Comparison of ENCODE assay signal across 6 cellular contexts in the genomic region with DNA sequence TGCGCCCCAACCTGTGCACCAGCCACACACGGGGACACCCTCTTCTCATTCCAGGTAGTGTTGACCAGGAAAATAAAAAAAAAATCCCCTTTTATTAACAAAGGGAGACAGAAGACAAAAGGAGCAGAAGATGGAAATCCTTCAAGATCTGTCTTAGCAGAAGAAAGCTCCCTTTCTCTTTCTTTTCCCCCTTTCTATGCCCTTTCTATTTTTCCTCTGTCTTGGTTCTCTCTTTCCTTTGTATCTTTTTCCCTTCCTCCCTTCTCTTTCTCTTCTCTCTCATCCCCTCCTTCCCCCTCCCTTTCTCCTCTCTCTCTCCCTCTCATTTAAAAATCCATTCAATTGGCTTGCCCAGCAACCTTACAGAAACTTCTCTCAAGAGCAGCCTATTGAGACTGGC.
"Had no signal": no experiment of that assay in that cellular context is flagged by ENCODE, and none has a peak within 500 bp of the region (broad histone marks: within the 10 kb centered on the region; RNA-seq: fewer than 3 reads in every experiment).

No MANE protein-coding gene starts in this region.

- H3K4me3 ChIP-seq: K562 had no signal

- H3K27me3 Mint-ChIP-seq: IgD-negative memory B cell had no signal

- H3K27ac ChIP-seq: HL-60 had no signal

- DNase-seq: IMR-90, KBM-7 had no signal

- ATAC-seq: HepG2, K562 had no signal

- H3K9me3 Mint-ChIP-seq: IgD-negative memory B cell had no signal

- H3K4me1 Mint-ChIP-seq: IgD-negative memory B cell had no signal

- H3K36me3 Mint-ChIP-seq: IgD-negative memory B cell had no signal

- H3K4me3 Mint-ChIP-seq: IgD-negative memory B cell had no signal
